Comparison of ENCODE assay signal across 16 cellular contexts in the genomic region with DNA sequence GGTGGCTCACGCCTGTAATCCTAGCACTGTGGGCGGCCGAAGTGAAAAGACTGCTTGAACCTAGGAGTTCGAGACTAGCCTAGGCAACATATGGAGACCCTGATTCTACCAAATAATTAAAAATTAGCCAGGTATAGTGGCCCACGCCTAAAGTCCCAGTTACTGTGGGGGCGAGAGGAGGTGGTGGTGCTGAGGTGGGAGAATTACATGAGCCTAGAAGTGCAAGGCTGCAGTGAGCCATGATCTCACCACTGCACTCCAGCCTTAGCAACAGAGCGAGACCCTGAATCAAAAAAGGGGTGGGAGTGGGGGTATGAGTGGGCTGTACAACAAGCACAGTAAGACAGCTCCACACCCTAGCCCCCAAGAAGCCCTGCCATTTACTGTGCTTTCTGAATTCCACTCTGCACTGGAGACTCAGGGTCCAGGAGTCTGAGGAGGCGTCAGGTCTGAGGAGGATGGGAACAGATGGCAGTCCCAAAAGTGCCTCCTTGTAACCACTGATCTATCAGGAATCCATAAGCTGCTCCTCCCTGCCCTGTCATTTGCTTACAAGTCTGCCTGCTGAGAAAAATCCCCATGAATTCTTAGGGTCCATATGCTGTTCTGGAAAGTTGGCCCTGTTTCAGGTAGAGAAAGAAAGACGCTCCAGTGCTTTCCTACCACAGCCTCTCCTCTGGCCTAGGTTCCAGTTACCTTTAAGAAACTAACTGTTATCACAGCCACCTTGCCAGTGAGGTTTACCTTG.
A peak's percentile ranks its signal among the peaks of the same experiment; 100 is the strongest.
DNase-seq lines count a peak whose midpoint lies in the region; ATAC-seq lines count a peak whose summit lies in the region.
"Had no signal": no experiment of that assay in that cellular context is flagged by ENCODE, and none has a peak within 500 bp of the region (broad histone marks: within the 10 kb centered on the region; RNA-seq: fewer than 3 reads in every experiment).

No MANE protein-coding gene starts in this region.

- H3K9me3 Mint-ChIP-seq in naive thymus-derived CD8-positive, alpha-beta T cell: peaks cover 0 to 11% (median 3%) of the 10 kb centered on the region in 9 donors
- H3K9me3 Mint-ChIP-seq: GM23338, HFFc6 had no signal

- H3K36me3 Mint-ChIP-seq in naive thymus-derived CD8-positive, alpha-beta T cell: no peaks in the 10 kb centered on the region
- H3K36me3 Mint-ChIP-seq: CD4-positive, CD25-positive, alpha-beta regulatory T cell had no signal

- H3K4me1 Mint-ChIP-seq in naive thymus-derived CD8-positive, alpha-beta T cell: no peaks in the 10 kb centered on the region
- H3K4me1 Mint-ChIP-seq: CD4-positive, CD25-positive, alpha-beta regulatory T cell had no signal

- H3K27me3 Mint-ChIP-seq in naive thymus-derived CD8-positive, alpha-beta T cell: peaks cover 0 to 14% (median 0%) of the 10 kb centered on the region in 5 donors
- H3K27me3 Mint-ChIP-seq: CD4-positive, CD25-positive, alpha-beta regulatory T cell had no signal

- no peak overlapping the region for H3K27ac Mint-ChIP-seq in naive thymus-derived CD8-positive, alpha-beta T cell
- H3K27ac Mint-ChIP-seq: CD4-positive, CD25-positive, alpha-beta regulatory T cell; GM23338; HFFc6 had no signal

- no peak for ATAC-seq in GM19324 (IDR thresholded peaks at IDR 0.05; ENCODE audit: low FRiP score, unreplicated experiment)
- ATAC-seq in naive thymus-derived CD8-positive, alpha-beta T cell: no peak
- ATAC-seq: GM23338, HepG2 had no signal

- DNase-seq in DMS 273 treated with DMSO at 0.1 percent for 48 hours (lab: John Stamatoyannopoulos, UW): peak; percentile 39
- DNase-seq in NCI-H2171 treated with DMSO at 0.1 percent for 48 hours (lab: John Stamatoyannopoulos, UW): peak; percentile 59
- DNase-seq in NCI-H82 treated with DMSO at 0.1 percent for 48 hours (lab: John Stamatoyannopoulos, UW; ENCODE audit: unreplicated experiment): peak; percentile 37
- DNase-seq in cerebellum (ENCODE audit: low spot score): peak; percentile 75
- DNase-seq in naive thymus-derived CD8-positive, alpha-beta T cell: no peak
- DNase-seq in activated CD4-positive, CD25-positive, alpha-beta regulatory T cell (lab: John Stamatoyannopoulos, UW): no peak
- DNase-seq in retina: no peak
- DNase-seq: ACHN; CD4-positive, CD25-positive, alpha-beta regulatory T cell; DMS153; DND-41; GF-D8; HFFc6 had no signal

- H3K4me3 Mint-ChIP-seq in naive thymus-derived CD8-positive, alpha-beta T cell: no peak overlapping the region
- H3K4me3 Mint-ChIP-seq: CD4-positive, CD25-positive, alpha-beta regulatory T cell; GM23338; HFFc6 had no signal

- POLR2A ChIA-PET in naive thymus-derived CD8-positive, alpha-beta T cell (lab: Charles Lee): no interaction called here

Comparison
In these comparisons a context has a peak if more than half of its experiments do, and no peak if none do; other contexts are left out.
1. DNase-seq: peak in DMS 273 treated with DMSO at 0.1 percent for 48 hours (single experiment), NCI-H2171 treated with DMSO at 0.1 percent for 48 hours (single experiment), NCI-H82 treated with DMSO at 0.1 percent for 48 hours (single experiment) and cerebellum (single experiment); none in naive thymus-derived CD8-positive, alpha-beta T cell (0 of 10), activated CD4-positive, CD25-positive, alpha-beta regulatory T cell (0 of 4) and retina (single experiment).